ENCODE assay signal across 8 cellular contexts in genomic region chr6:27824248-27825024, GRCh38.
A peak's percentile ranks its signal among the peaks of the same experiment; 100 is the strongest.
DNase-seq lines count a peak whose midpoint lies in the region; ATAC-seq and TF ChIP-seq lines count a peak whose summit lies in the region.
"Not testable (repeated sequence)": the region's sequence is repeated elsewhere in the genome, so short reads cannot be mapped to it uniquely, and the experiment has no call there.

No MANE protein-coding gene starts in this region.

- H3K9me2 ChIP-seq in DOHH2 (replicated peaks; ENCODE audit: control insufficient read depth, low read length): not testable (repeated sequence)

- POLR2A ChIA-PET in activated CD8-positive, alpha-beta T cell treated with anti-CD3 and anti-CD28 coated beads, Interleukin-2, amount 10 ng/mL, durations not matched to agents 7 days and 5 days (lab: Charles Lee): interaction anchor here (0.6 to 9.2 kb wide), 32 partner anchors 11 to 1801 kb away, joined by 3 to 953 read pairs (median 8); partner anchors contain the start of gene ZNF184

- H3K79me2 ChIP-seq in DOHH2 (ENCODE audit: control insufficient read depth, low read length): not testable (repeated sequence)

- DNase-seq in NOMO-1 (lab: John Stamatoyannopoulos, UW; ENCODE audit: unreplicated experiment in 2 of 2) (peak; percentile 32 to 63), endodermal cell (peak; percentile 58), memory B cell (ENCODE audit: low spot score in 2 of 2) (peak; percentile 48 to 49)
- DNase-seq in activated CD8-positive, alpha-beta T cell treated with anti-CD3 and anti-CD28 coated beads, Interleukin-2, amount 10 ng/mL, durations not matched to agents 7 days and 5 days: peak; percentile 69
- DNase-seq in stimulated activated naive CD4-positive, alpha-beta T cell treated with Interleukin-2 at 50 U/mL for 16 hours (lab: John Stamatoyannopoulos, UW): peak; percentile 16

- H3K36me3 Mint-ChIP-seq in activated CD8-positive, alpha-beta T cell treated with anti-CD3 and anti-CD28 coated beads, Interleukin-2, amount 10 ng/mL, durations not matched to agents 7 days and 5 days (ENCODE audit: low read depth): peaks cover 14% of the 10 kb centered on the region
- H3K36me3 Mint-ChIP-seq in endodermal cell (ENCODE audit: low read depth): peaks cover 11% of the 10 kb centered on the region
- H3K36me3 Mint-ChIP-seq in memory B cell: not testable (repeated sequence)

- H3K9ac ChIP-seq in endodermal cell (ENCODE audit: extremely low read depth, low read length, poor library complexity, severe bottlenecking): peak overlapping the region; percentile 86

- peak; percentile 58 for ATAC-seq in GM21526 (IDR thresholded peaks at IDR 0.05; ENCODE audit: low FRiP score, unreplicated experiment)
- peak; percentile 67 for ATAC-seq in HG03520 (IDR thresholded peaks at IDR 0.05; ENCODE audit: unreplicated experiment)
- ATAC-seq in activated CD8-positive, alpha-beta T cell treated with anti-CD3 and anti-CD28 coated beads, Interleukin-2, amount 10 ng/mL, durations not matched to agents 7 days and 5 days: peak; percentile 79
- peak; percentile 80 for ATAC-seq in memory B cell (ENCODE audit: low read depth)

- H3K36me3 ChIP-seq in DOHH2 (ENCODE audit: control insufficient read depth, low read length); endodermal cell (ENCODE audit: control insufficient read depth, insufficient read depth, low read length): not testable (repeated sequence)

- TF ChIP-seq CTCF in DOHH2 (IDR thresholded peaks at IDR 0.05; ENCODE audit: low read depth, low read length, poor library complexity, severe bottlenecking); endodermal cell (conservative IDR thresholded peaks at IDR 0.05): not testable (repeated sequence)

- H3K27me3 ChIP-seq in DOHH2 (ENCODE audit: control insufficient read depth, low read length); endodermal cell (ENCODE audit: control insufficient read depth, insufficient read depth, low read length, poor library complexity, severe bottlenecking): not testable (repeated sequence)

- peaks cover 28% of the 10 kb centered on the region for H3F3A ChIP-seq in DOHH2 (ENCODE audit: control insufficient read depth, insufficient read depth)

- not testable (repeated sequence) for H3K9me3 Mint-ChIP-seq in activated CD8-positive, alpha-beta T cell treated with anti-CD3 and anti-CD28 coated beads, Interleukin-2, amount 10 ng/mL, durations not matched to agents 7 days and 5 days (ENCODE audit: insufficient read depth); memory B cell
- H3K9me3 Mint-ChIP-seq in endodermal cell: peaks cover 21% of the 10 kb centered on the region

- H3K4me1 Mint-ChIP-seq in activated CD8-positive, alpha-beta T cell treated with anti-CD3 and anti-CD28 coated beads, Interleukin-2, amount 10 ng/mL, durations not matched to agents 7 days and 5 days (ENCODE audit: low read depth): peaks cover 45% of the 10 kb centered on the region
- peaks cover 17% of the 10 kb centered on the region for H3K4me1 Mint-ChIP-seq in endodermal cell
- H3K4me1 Mint-ChIP-seq in memory B cell: not testable (repeated sequence)

- H4K20me1 ChIP-seq in DOHH2 (ENCODE audit: control insufficient read depth, insufficient read depth, low read depth, low read length): not testable (repeated sequence)

- peak overlapping the region; percentile 93 for H3K4me3 Mint-ChIP-seq in activated CD8-positive, alpha-beta T cell treated with anti-CD3 and anti-CD28 coated beads, Interleukin-2, amount 10 ng/mL, durations not matched to agents 7 days and 5 days
- peak overlapping the region; percentile 95 for H3K4me3 Mint-ChIP-seq in endodermal cell
- peak overlapping the region; percentile 88 for H3K4me3 Mint-ChIP-seq in memory B cell

- CTCF ChIA-PET in activated CD8-positive, alpha-beta T cell treated with anti-CD3 and anti-CD28 coated beads, Interleukin-2, amount 10 ng/mL, durations not matched to agents 7 days and 5 days (lab: Charles Lee): interaction anchor here (1.2 to 2.6 kb wide), 7 partner anchors 11 to 531 kb away, joined by 3 to 21 read pairs (median 6); a partner anchor contains a TSS

- H3K27ac Mint-ChIP-seq in activated CD8-positive, alpha-beta T cell treated with anti-CD3 and anti-CD28 coated beads, Interleukin-2, amount 10 ng/mL, durations not matched to agents 7 days and 5 days: peak overlapping the region; percentile 99
- H3K27ac Mint-ChIP-seq in endodermal cell: peak overlapping the region; percentile 99
- peak overlapping the region; percentile 94 for H3K27ac Mint-ChIP-seq in memory B cell

- H3K4me1 ChIP-seq in DOHH2 (ENCODE audit: control insufficient read depth, low read length): peaks cover 48% of the 10 kb centered on the region
- H3K4me1 ChIP-seq in endodermal cell (ENCODE audit: control insufficient read depth, insufficient read depth, low read length): not testable (repeated sequence)

- peak overlapping the region; percentile 96 for H3K27ac ChIP-seq in DOHH2 (ENCODE audit: low read depth, low read length)
- peak overlapping the region; percentile 91 for H3K27ac ChIP-seq in endodermal cell (ENCODE audit: low read depth, low read length)

- H3K4me3 ChIP-seq in DOHH2 (ENCODE audit: low read length) (peak overlapping the region; percentile 89), endodermal cell (ENCODE audit: low read length) (peak overlapping the region; percentile 89)

- H3K27me3 Mint-ChIP-seq in activated CD8-positive, alpha-beta T cell treated with anti-CD3 and anti-CD28 coated beads, Interleukin-2, amount 10 ng/mL, durations not matched to agents 7 days and 5 days (ENCODE audit: low read depth); endodermal cell (ENCODE audit: insufficient read depth); memory B cell: not testable (repeated sequence)

- H3K4me2 ChIP-seq in DOHH2 (ENCODE audit: low read length): peak overlapping the region; percentile 60

- not testable (repeated sequence) for H3K9me3 ChIP-seq in DOHH2 (ENCODE audit: control insufficient read depth, insufficient read depth, low read length); endodermal cell (ENCODE audit: control insufficient read depth, low read length)

- WGBS in endodermal cell (ENCODE audit: insufficient coverage in 1 of 2, insufficient read length in 1 of 2), 2 experiments: 0 to 1% methylated on average over 14 to 31 of the region's 47 CpGs

Comparison
In these comparisons a context has a peak if more than half of its experiments do, and no peak if none do; other contexts are left out.
1. Peak in every context shown above with its lines: DNase-seq, ATAC-seq, H3K4me3 ChIP-seq and H3K27ac ChIP-seq.
2. DNase-seq: peak in every context shown above with its lines; median percentile 69 in activated CD8-positive, alpha-beta T cell treated with anti-CD3 and anti-CD28 coated beads, Interleukin-2, amount 10 ng/mL, durations not matched to agents 7 days and 5 days; 58 in endodermal cell; 48 in memory B cell; 48 in NOMO-1; 16 in stimulated activated naive CD4-positive, alpha-beta T cell treated with Interleukin-2 at 50 U/mL for 16 hours.